In the genomic region with DNA sequence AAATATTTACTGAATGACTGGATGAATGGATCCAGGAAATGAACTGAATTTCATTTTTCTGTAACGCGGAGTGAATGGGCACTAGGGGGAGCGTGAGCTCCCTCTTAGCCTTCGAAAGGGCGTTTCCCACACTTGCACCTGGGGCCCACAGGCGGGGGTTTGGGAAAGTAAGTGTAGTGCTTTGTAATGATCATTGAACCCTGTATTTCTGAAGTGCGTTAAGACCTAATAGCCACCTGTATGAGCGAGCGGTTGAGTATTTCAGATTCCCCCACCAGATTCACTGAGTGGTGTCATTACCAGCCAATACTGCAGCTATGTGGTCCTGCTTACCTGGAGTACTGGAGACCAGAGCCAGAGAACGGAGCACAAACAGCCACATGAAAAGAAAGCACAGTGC, we compare ENCODE assay signal across 8 cellular contexts. TPM values are rescaled to one million over a fixed set of nuclear protein-coding genes. Genes with fewer than 3 reads are reported as not detected.
DNase-seq lines count a peak whose midpoint lies in the region; ATAC-seq and TF ChIP-seq lines count a peak whose summit lies in the region.

No MANE protein-coding gene starts in this region.

- H4K20me1 ChIP-seq in H9 (ENCODE audit: control insufficient read depth, insufficient read depth, insufficient read length): peaks cover 2% of the 10 kb centered on the region

- H3K23ac ChIP-seq in H9 (ENCODE audit: insufficient read length, low read depth, low read length): no peak overlapping the region

- H4K91ac ChIP-seq in H9 (ENCODE audit: insufficient read length, low read depth, low read length): no peak overlapping the region

- no peaks in the 10 kb centered on the region for H3K9me3 Mint-ChIP-seq in H9
- H3K9me3 Mint-ChIP-seq in activated T-cell treated with anti-CD3 and anti-CD28 coated beads, Interleukin-2, amount 50 U/mL, for 72 hours: no peaks in the 10 kb centered on the region

- no peak overlapping the region for H2BK12ac ChIP-seq in H9 (ENCODE audit: insufficient read length, low read depth, low read length)

- no peak overlapping the region for H3K4me3 ChIP-seq in ovary

- H3K23me2 ChIP-seq in H9 (ENCODE audit: insufficient read length, low read depth, low read length, poor library complexity, severe bottlenecking): no peaks in the 10 kb centered on the region

- intact Hi-C loops in ovary (cut with DNase I): loop anchor here in 1 of 4 donors (10.0 kb wide), 1 partner anchor 126 kb away; no protein-coding TSS in a partner anchor

- no peaks in the 10 kb centered on the region for H3K9me3 ChIP-seq in H9 (ENCODE audit: control insufficient read depth, low read depth, low read length)
- H3K9me3 ChIP-seq in ovary: no peaks in the 10 kb centered on the region

- no peak overlapping the region for H3K14ac ChIP-seq in H9 (ENCODE audit: insufficient read depth, low read length)

- H3K4me1 ChIP-seq in H9 (ENCODE audit: insufficient read depth, low read length) (no peaks in the 10 kb centered on the region), ovary (ENCODE audit: insufficient read depth) (peaks cover 3% of the 10 kb centered on the region)

- H3T11ph ChIP-seq in H9 (ENCODE audit: low read length): no peak overlapping the region

- peaks cover 10% of the 10 kb centered on the region for H3K27me3 Mint-ChIP-seq in H9 (ENCODE audit: low read depth)
- no peaks in the 10 kb centered on the region for H3K27me3 Mint-ChIP-seq in activated T-cell treated with anti-CD3 and anti-CD28 coated beads, Interleukin-2, amount 50 U/mL, for 72 hours (ENCODE audit: low read depth)

- DNase-seq in COR-L47 (lab: John Stamatoyannopoulos, UW) (peak; percentile 34), H9 (peak; percentile 59), NCI-H345 treated with DMSO at 0.1 percent for 48 hours (lab: John Stamatoyannopoulos, UW; ENCODE audit: unreplicated experiment) (peak; percentile 96), iris pigment epithelial cell (ENCODE audit: low read depth) (peak; percentile 29), ovary (no peak), GM19240 (ENCODE audit: insufficient read length, low spot score) (no peak)
- DNase-seq in activated T-cell treated with anti-CD3 and anti-CD28 coated beads, Interleukin-2, amount 50 U/mL, for 72 hours: no peak

- no peak overlapping the region for H2BK120ac ChIP-seq in H9 (ENCODE audit: low read depth, low read length, poor library complexity, severe bottlenecking)

- no peak overlapping the region for H3K4me3 Mint-ChIP-seq in H9
- H3K4me3 Mint-ChIP-seq in activated T-cell treated with anti-CD3 and anti-CD28 coated beads, Interleukin-2, amount 50 U/mL, for 72 hours: peak overlapping the region; percentile 57 to 61

- H3K4me1 Mint-ChIP-seq in H9: peaks cover 25 to 26% of the 10 kb centered on the region in 2 experiments
- peaks cover 71% of the 10 kb centered on the region for H3K4me1 Mint-ChIP-seq in activated T-cell treated with anti-CD3 and anti-CD28 coated beads, Interleukin-2, amount 50 U/mL, for 72 hours (ENCODE audit: low read depth)

- H3K79me2 ChIP-seq in H9 (ENCODE audit: insufficient read depth, low read length): no peaks in the 10 kb centered on the region

- H2AFZ ChIP-seq in H9 (ENCODE audit: low read length): no peak overlapping the region

- H3K36me3 Mint-ChIP-seq in H9 (ENCODE audit: insufficient read depth in 1 of 3, low read depth in 3 of 3): no peaks in the 10 kb centered on the region
- peaks cover 30 to 53% of the 10 kb centered on the region in 2 donors for H3K36me3 Mint-ChIP-seq in activated T-cell treated with anti-CD3 and anti-CD28 coated beads, Interleukin-2, amount 50 U/mL, for 72 hours (ENCODE audit: insufficient read depth in 2 of 2)

- TF ChIP-seq CTCF in H9 (conservative IDR thresholded peaks at IDR 0.05): peak; percentile 74
- no peak for TF ChIP-seq CTCF in ovary (IDR thresholded peaks at IDR 0.05)

- H2BK20ac ChIP-seq in H9 (ENCODE audit: low read depth, low read length, poor library complexity, severe bottlenecking): no peak overlapping the region

- no peak overlapping the region for H3K56ac ChIP-seq in H9 (ENCODE audit: insufficient read length, low read depth, low read length)

- peak; percentile 31 to 48 for ATAC-seq in activated T-cell treated with anti-CD3 and anti-CD28 coated beads, Interleukin-2, amount 50 U/mL, for 72 hours (replicated peaks in 1 of 2)
- no peak for ATAC-seq in HG03442 (IDR thresholded peaks at IDR 0.05; ENCODE audit: unreplicated experiment)

- no peak overlapping the region for H2AK5ac ChIP-seq in H9 (ENCODE audit: insufficient read length, low read length)

- no peaks in the 10 kb centered on the region for H3K27me3 ChIP-seq in H9 (ENCODE audit: insufficient read depth, low read length)
- H3K27me3 ChIP-seq in ovary: no peaks in the 10 kb centered on the region

- no peak for TF ChIP-seq EP300 in ovary (IDR thresholded peaks at IDR 0.05)

- H3K79me1 ChIP-seq in H9 (ENCODE audit: insufficient read depth, low read depth, low read length, poor library complexity, severe bottlenecking): no peaks in the 10 kb centered on the region

- H3K27ac Mint-ChIP-seq in H9: no peak overlapping the region
- peak overlapping the region; percentile 31 for H3K27ac Mint-ChIP-seq in activated T-cell treated with anti-CD3 and anti-CD28 coated beads, Interleukin-2, amount 50 U/mL, for 72 hours

- no peak overlapping the region for H3K9ac ChIP-seq in H9 (ENCODE audit: extremely low read depth, insufficient read length, low read length)

- H3K36me3 ChIP-seq in ovary: no peaks in the 10 kb centered on the region

- no peak overlapping the region for H4K5ac ChIP-seq in H9 (ENCODE audit: insufficient read length, low read depth, low read length)

- no CpG with 5 or more reads among the region's 10 CpGs for WGBS in H9 (ENCODE audit: extremely low coverage, insufficient read length, low lambda C conversion rate)
- 40 to 54% (median 45%) methylated on average over 10 of the region's 10 CpGs for WGBS in ovary, 3 donors

- no peak overlapping the region for H4K8ac ChIP-seq in H9 (replicated peaks; ENCODE audit: insufficient read length, low read depth, low read length)

- H2BK5ac ChIP-seq in H9 (ENCODE audit: insufficient read length, low read length): no peak overlapping the region

- no peak overlapping the region for H3K18ac ChIP-seq in H9 (ENCODE audit: insufficient read length, low read depth, low read length)

- no peak for TF ChIP-seq POLR2A in ovary (IDR thresholded peaks at IDR 0.05)

- H3K4ac ChIP-seq in H9 (ENCODE audit: low read depth, low read length): no peak overlapping the region

- H3K27ac ChIP-seq in H9 (ENCODE audit: insufficient read length, low read depth, low read length) (no peak overlapping the region), ovary (no peak overlapping the region)

- H2BK15ac ChIP-seq in H9 (ENCODE audit: low read depth, low read length): no peak overlapping the region

- no peak overlapping the region for H3K4me2 ChIP-seq in H9 (ENCODE audit: insufficient read depth, insufficient read length, low read length)

RNA-seq across cellular contexts. Expression of a gene that starts 10.5 kb away (rescaled TPM):
- total RNA-seq in H9 (2021) (0.09 and 0.20 TPM in 2 replicates), ovary (1 to 10 TPM; 1.7 to 7.8 (median 2.5) TPM)
- 100 to 1,000 TPM; 267 to 353 TPM for total RNA-seq in activated T-cell treated with anti-CD3 and anti-CD28 coated beads, Interleukin-2, amount 50 U/mL, for 72 hours
- 1 to 10 TPM; 1.9 to 3.3 TPM for polyA plus RNA-seq in ovary

RNA-seq across cellular contexts. Expression of a gene that starts 15.8 kb away (rescaled TPM):
- 105 and 117 TPM in 2 replicates for total RNA-seq in H9 (2021)
- total RNA-seq in activated T-cell treated with anti-CD3 and anti-CD28 coated beads, Interleukin-2, amount 50 U/mL, for 72 hours: 100 to 1,000 TPM; 111 to 127 TPM
- total RNA-seq in ovary: 100 to 1,000 TPM in 4 of 7 donors, 10 to 100 TPM in 3; 50.0 to 115 (median 102) TPM
- polyA plus RNA-seq in ovary: 100 to 1,000 TPM; 114 to 217 TPM

Comparison
In these comparisons a context has a peak if more than half of its experiments do, and no peak if none do; other contexts are left out.
1. DNase-seq: peak in COR-L47 (single experiment), H9 (single experiment), NCI-H345 treated with DMSO at 0.1 percent for 48 hours (single experiment) and iris pigment epithelial cell (single experiment); none in activated T-cell treated with anti-CD3 and anti-CD28 coated beads, Interleukin-2, amount 50 U/mL, for 72 hours (0 of 2), ovary (0 of 5) and GM19240 (single experiment).
2. H3K4me3 Mint-ChIP-seq: peak in activated T-cell treated with anti-CD3 and anti-CD28 coated beads, Interleukin-2, amount 50 U/mL, for 72 hours (2 of 2); none in H9 (0 of 2).
3. RNA of a gene that starts 10.5 kb away (total RNA-seq): 267 to 353 TPM in activated T-cell treated with anti-CD3 and anti-CD28 coated beads, Interleukin-2, amount 50 U/mL, for 72 hours; 1.7 to 7.8 TPM in ovary and 0.09 to 0.20 TPM in H9; every median in the first group is over 10 times any median in the second.